In genomic region chr16:86110726-86111125, GRCh38 we compare ENCODE assay signal across 20 cellular contexts.
DNase-seq lines count a peak whose midpoint lies in the region; ATAC-seq and TF ChIP-seq lines count a peak whose summit lies in the region.
"Had no signal": no experiment of that assay in that cellular context is flagged by ENCODE, and none has a peak within 500 bp of the region (broad histone marks: within the 10 kb centered on the region; RNA-seq: fewer than 3 reads in every experiment).

No MANE protein-coding gene starts in this region.

- no peak for TF ChIP-seq CTCF in natural killer cell (IDR thresholded peaks at IDR 0.05)

- H3K4me1 Mint-ChIP-seq in natural killer cell treated with Interleukin-12 subunit alpha and Interleukin-12 subunit beta and Interleukin-15 and Interleukin-18, amount 100 ng/mL, for 72 hours (ENCODE audit: low read depth in 2 of 2): no peaks in the 10 kb centered on the region
- H3K4me1 Mint-ChIP-seq in natural killer cell: no peaks in the 10 kb centered on the region
- H3K4me1 Mint-ChIP-seq: CD14-positive monocyte; CD8-positive, alpha-beta memory T cell had no signal

- DNase-seq in natural killer cell treated with Interleukin-12 subunit alpha and Interleukin-12 subunit beta and Interleukin-15 and Interleukin-18, amount 100 ng/mL, for 72 hours (ENCODE audit: low spot score): no peak
- no peak for DNase-seq in natural killer cell
- DNase-seq in islet precursor cell: peak; percentile 28
- DNase-seq in mesenteric fat pad (ENCODE audit: low spot score): peak; percentile 86
- no peak for DNase-seq in UCSD-AML1 (lab: John Stamatoyannopoulos, UW; ENCODE audit: unreplicated experiment)
- DNase-seq in NCI-H2107 (lab: John Stamatoyannopoulos, UW): no peak
- DNase-seq in DMS79 (lab: John Stamatoyannopoulos, UW): no peak
- DNase-seq: 8988T; ACHN; AML-193; BE2C; Calu3; CD4-positive, alpha-beta T cell; CD8-positive, alpha-beta memory T cell; DMS53; DND-41; GOT3; HFFc6 had no signal

- H3K4me3 Mint-ChIP-seq in natural killer cell treated with Interleukin-12 subunit alpha and Interleukin-12 subunit beta and Interleukin-15 and Interleukin-18, amount 100 ng/mL, for 72 hours: no peak overlapping the region
- H3K4me3 Mint-ChIP-seq in natural killer cell: no peak overlapping the region
- H3K4me3 Mint-ChIP-seq: CD14-positive monocyte; CD4-positive, alpha-beta T cell; HFFc6 had no signal

- peaks cover 0 to 2% of the 10 kb centered on the region in 2 donors for H3K27me3 Mint-ChIP-seq in natural killer cell treated with Interleukin-12 subunit alpha and Interleukin-12 subunit beta and Interleukin-15 and Interleukin-18, amount 100 ng/mL, for 72 hours
- peaks cover 0 to 2% of the 10 kb centered on the region in 2 donors for H3K27me3 Mint-ChIP-seq in natural killer cell (ENCODE audit: low read depth in 2 of 2)
- H3K27me3 Mint-ChIP-seq: CD4-positive, alpha-beta T cell had no signal

- no peak overlapping the region for H3K27ac Mint-ChIP-seq in natural killer cell treated with Interleukin-12 subunit alpha and Interleukin-12 subunit beta and Interleukin-15 and Interleukin-18, amount 100 ng/mL, for 72 hours
- no peak overlapping the region for H3K27ac Mint-ChIP-seq in natural killer cell
- H3K27ac Mint-ChIP-seq: CD14-positive monocyte; CD4-positive, alpha-beta T cell; CD8-positive, alpha-beta memory T cell; HFFc6 had no signal

- no peaks in the 10 kb centered on the region for H3K36me3 Mint-ChIP-seq in natural killer cell treated with Interleukin-12 subunit alpha and Interleukin-12 subunit beta and Interleukin-15 and Interleukin-18, amount 100 ng/mL, for 72 hours
- no peaks in the 10 kb centered on the region for H3K36me3 Mint-ChIP-seq in natural killer cell
- H3K36me3 Mint-ChIP-seq: CD14-positive monocyte; CD8-positive, alpha-beta memory T cell had no signal

- intact Hi-C loops in natural killer cell (cut with micrococcal nuclease): no loop called here

- no peaks in the 10 kb centered on the region for H3K9me3 Mint-ChIP-seq in natural killer cell treated with Interleukin-12 subunit alpha and Interleukin-12 subunit beta and Interleukin-15 and Interleukin-18, amount 100 ng/mL, for 72 hours
- H3K9me3 Mint-ChIP-seq in natural killer cell: no peaks in the 10 kb centered on the region
- H3K9me3 Mint-ChIP-seq: CD4-positive, alpha-beta T cell; CD8-positive, alpha-beta memory T cell had no signal

- ATAC-seq in natural killer cell treated with Interleukin-12 subunit alpha and Interleukin-12 subunit beta and Interleukin-15 and Interleukin-18, amount 100 ng/mL, for 72 hours: peak; percentile 28 to 54
- ATAC-seq in natural killer cell: no peak
- ATAC-seq: A549 had no signal

Comparison
In these comparisons a context has a peak if more than half of its experiments do, and no peak if none do; other contexts are left out.
1. ATAC-seq: peak in natural killer cell treated with Interleukin-12 subunit alpha and Interleukin-12 subunit beta and Interleukin-15 and Interleukin-18, amount 100 ng/mL, for 72 hours (2 of 2); none in natural killer cell (0 of 3).
2. DNase-seq: peak in islet precursor cell (single experiment) and mesenteric fat pad (single experiment); none in natural killer cell treated with Interleukin-12 subunit alpha and Interleukin-12 subunit beta and Interleukin-15 and Interleukin-18, amount 100 ng/mL, for 72 hours (single experiment), natural killer cell (single experiment), UCSD-AML1 (single experiment), NCI-H2107 (single experiment) and DMS79 (single experiment).